23 cellular contexts compared by ENCODE assay signal in genomic region chr3:45414341-45414740, GRCh38.
"Had no signal": no experiment of that assay in that cellular context is flagged by ENCODE, and none has a peak within 500 bp of the region (broad histone marks: within the 10 kb centered on the region; RNA-seq: fewer than 3 reads in every experiment).

No MANE protein-coding gene starts in this region.

- H3K4me1 Mint-ChIP-seq: naive B cell; stimulated activated memory B cell treated with anti-CD40 and anti-IgM and Interleukin-4, amounts not matched to agents 10 μg/mL and 1 μg/mL and 100 μg/mL, for 72 hours had no signal

- H3K4me1 ChIP-seq: foreskin keratinocyte, right lobe of liver had no signal

- H3K4me3 Mint-ChIP-seq: dendritic cell treated with granulocyte-macrophage colony-stimulating factor and Interleukin-4, amounts not matched to agents 40 ng/mL and 50 ng/mL, for 4 days; effector memory CD8-positive, alpha-beta T cell; naive B cell; stimulated activated memory B cell treated with anti-CD40 and anti-IgM and Interleukin-4, amounts not matched to agents 10 μg/mL and 1 μg/mL and 100 μg/mL, for 72 hours had no signal

- H3K36me3 ChIP-seq: transverse colon had no signal

- H3K9me3 Mint-ChIP-seq: dendritic cell treated with granulocyte-macrophage colony-stimulating factor and Interleukin-4, amounts not matched to agents 40 ng/mL and 50 ng/mL, for 4 days; effector memory CD8-positive, alpha-beta T cell; naive B cell; stimulated activated memory B cell treated with anti-CD40 and anti-IgM and Interleukin-4, amounts not matched to agents 10 μg/mL and 1 μg/mL and 100 μg/mL, for 72 hours had no signal

- H3K4me2 ChIP-seq: hepatocyte had no signal

- H3K9me3 ChIP-seq: neutrophil, psoas muscle, right lobe of liver, thoracic aorta had no signal

- H3K27ac ChIP-seq: foreskin keratinocyte, hepatocyte, psoas muscle, right lobe of liver, stomach, thoracic aorta, transverse colon had no signal

- H3K4me3 ChIP-seq: hepatocyte, lung, psoas muscle, right lobe of liver, stomach, thoracic aorta, transverse colon had no signal

- ATAC-seq: effector memory CD8-positive, alpha-beta T cell; foreskin keratinocyte; left colon; left ventricle myocardium superior; psoas muscle; right lobe of liver; stimulated activated memory B cell treated with anti-CD40 and anti-IgM and Interleukin-4, amounts not matched to agents 10 μg/mL and 1 μg/mL and 100 μg/mL, for 72 hours had no signal

- H3K79me2 ChIP-seq: hepatocyte had no signal

- H3K27me3 ChIP-seq: foreskin keratinocyte, hepatocyte, neutrophil, right lobe of liver, stomach, transverse colon had no signal

- H3K27me3 Mint-ChIP-seq: dendritic cell treated with granulocyte-macrophage colony-stimulating factor and Interleukin-4, amounts not matched to agents 40 ng/mL and 50 ng/mL, for 4 days; effector memory CD8-positive, alpha-beta T cell; naive B cell; stimulated activated memory B cell treated with anti-CD40 and anti-IgM and Interleukin-4, amounts not matched to agents 10 μg/mL and 1 μg/mL and 100 μg/mL, for 72 hours had no signal

- H3K27ac Mint-ChIP-seq: dendritic cell treated with granulocyte-macrophage colony-stimulating factor and Interleukin-4, amounts not matched to agents 40 ng/mL and 50 ng/mL, for 4 days; stimulated activated memory B cell treated with anti-CD40 and anti-IgM and Interleukin-4, amounts not matched to agents 10 μg/mL and 1 μg/mL and 100 μg/mL, for 72 hours had no signal

- DNase-seq: effector memory CD8-positive, alpha-beta T cell; erythroblast; head of caudate nucleus; left colon; left ventricle myocardium superior; mesenchymal stem cell; midbrain; naive B cell; psoas muscle; retina; right lobe of liver; stimulated activated CD4-positive, alpha-beta T cell treated with anti-CD3 and anti-CD28 coated beads, Interleukin-4, amount 100 ng/mL, for 1 hour; stimulated activated CD8-positive, alpha-beta memory T cell treated with anti-CD3 and anti-CD28 coated beads, Interleukin-4, amount 100 ng/mL, for 48 hours; stomach; substantia nigra; transverse colon had no signal

- H2AFZ ChIP-seq: hepatocyte had no signal
